1 cellular context compared by ENCODE assay signal in the genomic region with DNA sequence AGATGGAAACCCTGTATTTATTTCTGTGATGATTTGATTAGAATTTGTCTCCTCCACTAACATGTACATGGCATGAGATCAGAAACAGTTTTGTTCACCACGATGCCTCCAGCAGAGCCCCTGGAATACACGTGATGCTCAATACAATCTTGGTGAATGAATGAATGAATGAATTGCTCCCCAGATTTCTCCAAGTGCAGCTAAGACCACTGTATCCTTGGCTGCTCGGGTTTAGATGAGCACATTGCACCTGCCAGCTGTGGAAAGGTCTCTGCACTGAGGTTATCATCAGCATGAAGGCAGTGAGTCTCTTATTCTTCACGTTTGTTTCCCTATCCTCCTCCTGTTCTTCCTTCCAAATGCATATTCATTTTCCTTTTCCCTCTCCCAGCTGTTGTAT.
TF ChIP-seq lines count a peak whose summit lies in the region.

No MANE protein-coding gene starts in this region.

TF ChIP-seq in K562, 482 proteins besides CTCF, POLR2A, EP300 and RAD21:
- TF ChIP-seq ZNF24 (IDR thresholded peaks at IDR 0.05) (peak; percentile 67; the same call in 1 of the 2 replicates), SMARCC2 (IDR thresholded peaks at IDR 0.05; ENCODE audit: low read depth) (0 out of 2 replicates have a peak, but pooled peaks have one; percentile 2), NFIX (CRISPR knock-in tag; IDR thresholded peaks at IDR 0.05; ENCODE audit: low read depth) (no peak)
- TF ChIP-seq, protein P1, sequence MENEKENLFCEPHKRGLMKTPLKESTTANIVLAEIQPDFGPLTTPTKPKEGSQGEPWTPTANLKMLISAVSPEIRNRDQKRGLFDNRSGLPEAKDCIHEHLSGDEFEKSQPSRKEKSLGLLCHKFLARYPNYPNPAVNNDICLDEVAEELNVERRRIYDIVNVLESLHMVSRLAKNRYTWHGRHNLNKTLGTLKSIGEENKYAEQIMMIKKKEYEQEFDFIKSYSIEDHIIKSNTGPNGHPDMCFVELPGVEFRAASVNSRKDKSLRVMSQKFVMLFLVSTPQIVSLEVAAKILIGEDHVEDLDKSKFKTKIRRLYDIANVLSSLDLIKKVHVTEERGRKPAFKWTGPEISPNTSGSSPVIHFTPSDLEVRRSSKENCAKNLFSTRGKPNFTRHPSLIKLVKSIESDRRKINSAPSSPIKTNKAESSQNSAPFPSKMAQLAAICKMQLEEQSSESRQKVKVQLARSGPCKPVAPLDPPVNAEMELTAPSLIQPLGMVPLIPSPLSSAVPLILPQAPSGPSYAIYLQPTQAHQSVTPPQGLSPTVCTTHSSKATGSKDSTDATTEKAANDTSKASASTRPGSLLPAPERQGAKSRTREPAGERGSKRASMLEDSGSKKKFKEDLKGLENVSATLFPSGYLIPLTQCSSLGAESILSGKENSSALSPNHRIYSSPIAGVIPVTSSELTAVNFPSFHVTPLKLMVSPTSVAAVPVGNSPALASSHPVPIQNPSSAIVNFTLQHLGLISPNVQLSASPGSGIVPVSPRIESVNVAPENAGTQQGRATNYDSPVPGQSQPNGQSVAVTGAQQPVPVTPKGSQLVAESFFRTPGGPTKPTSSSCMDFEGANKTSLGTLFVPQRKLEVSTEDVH (IDR thresholded peaks at IDR 0.05; ENCODE audit: low read depth, partially characterized antibody): peak; percentile 4
